ENCODE assay signal across 29 cellular contexts in genomic region chr9:107861075-107861474, GRCh38.
"Had no signal": no experiment of that assay in that cellular context is flagged by ENCODE, and none has a peak within 500 bp of the region (broad histone marks: within the 10 kb centered on the region; RNA-seq: fewer than 3 reads in every experiment).

No MANE protein-coding gene starts in this region.

- FAIRE-seq: islet of Langerhans, small intestine, urothelium cell line had no signal

- H3K36me3 ChIP-seq: ascending aorta, cardiac muscle cell, heart right ventricle, left lung, neutrophil, sigmoid colon, thoracic aorta had no signal

- H3K4me1 ChIP-seq: ascending aorta had no signal

- H3K36me3 Mint-ChIP-seq: activated naive CD4-positive, alpha-beta T cell treated with anti-CD3 and anti-CD28 coated beads, Interleukin-2, amount 10 ng/mL, durations not matched to agents 7 days and 5 days; activated naive CD8-positive, alpha-beta T cell treated with anti-CD3 and anti-CD28 coated beads, Interleukin-2, amount 10 ng/mL, durations not matched to agents 7 days and 5 days; brain; stimulated activated effector memory CD8-positive, alpha-beta T cell treated with anti-CD3 and anti-CD28 coated beads, Interleukin-12 subunit alpha, Interleukin-12 subunit beta, amount 100 ng/mL, for 72 hours had no signal

- H3K27ac ChIP-seq: ascending aorta, cardiac muscle cell, coronary artery, dorsolateral prefrontal cortex, heart right ventricle, left lung, sigmoid colon, thoracic aorta had no signal

- H3K9me3 ChIP-seq: neutrophil, sigmoid colon had no signal

- H3K4me3 ChIP-seq: ascending aorta, cardiac muscle cell, coronary artery, dorsolateral prefrontal cortex, heart right ventricle, left lung, sigmoid colon, thoracic aorta had no signal

- H3K27me3 Mint-ChIP-seq: activated naive CD4-positive, alpha-beta T cell treated with anti-CD3 and anti-CD28 coated beads, Interleukin-2, amount 10 ng/mL, durations not matched to agents 7 days and 5 days; activated naive CD8-positive, alpha-beta T cell treated with anti-CD3 and anti-CD28 coated beads, Interleukin-2, amount 10 ng/mL, durations not matched to agents 7 days and 5 days had no signal

- H3K27me3 ChIP-seq: ascending aorta, dorsolateral prefrontal cortex, heart right ventricle, left lung, neutrophil, sigmoid colon had no signal

- H3K9me3 Mint-ChIP-seq: activated naive CD4-positive, alpha-beta T cell treated with anti-CD3 and anti-CD28 coated beads, Interleukin-2, amount 10 ng/mL, durations not matched to agents 7 days and 5 days; stimulated activated effector memory CD8-positive, alpha-beta T cell treated with anti-CD3 and anti-CD28 coated beads, Interleukin-12 subunit alpha, Interleukin-12 subunit beta, amount 100 ng/mL, for 72 hours; stimulated activated naive CD8-positive, alpha-beta T cell treated with anti-CD3 and anti-CD28 coated beads, Interleukin-15, Interleukin-2, amounts not matched to agents 100 ng/mL and 50 ng/mL, for 24 hours had no signal

- H3K4me1 Mint-ChIP-seq: activated naive CD4-positive, alpha-beta T cell treated with anti-CD3 and anti-CD28 coated beads, Interleukin-2, amount 10 ng/mL, durations not matched to agents 7 days and 5 days; activated naive CD8-positive, alpha-beta T cell treated with anti-CD3 and anti-CD28 coated beads, Interleukin-2, amount 10 ng/mL, durations not matched to agents 7 days and 5 days; brain; stimulated activated effector memory CD8-positive, alpha-beta T cell treated with anti-CD3 and anti-CD28 coated beads, Interleukin-12 subunit alpha, Interleukin-12 subunit beta, amount 100 ng/mL, for 72 hours had no signal

- H3K27ac Mint-ChIP-seq: activated naive CD4-positive, alpha-beta T cell treated with anti-CD3 and anti-CD28 coated beads, Interleukin-2, amount 10 ng/mL, durations not matched to agents 7 days and 5 days; activated naive CD8-positive, alpha-beta T cell treated with anti-CD3 and anti-CD28 coated beads, Interleukin-2, amount 10 ng/mL, durations not matched to agents 7 days and 5 days; brain; nephron; stimulated activated effector memory CD8-positive, alpha-beta T cell treated with anti-CD3 and anti-CD28 coated beads, Interleukin-12 subunit alpha, Interleukin-12 subunit beta, amount 100 ng/mL, for 72 hours; stimulated activated naive CD8-positive, alpha-beta T cell treated with anti-CD3 and anti-CD28 coated beads, Interleukin-15, Interleukin-2, amounts not matched to agents 100 ng/mL and 50 ng/mL, for 24 hours had no signal

- H3K4me3 Mint-ChIP-seq: activated naive CD4-positive, alpha-beta T cell treated with anti-CD3 and anti-CD28 coated beads, Interleukin-2, amount 10 ng/mL, durations not matched to agents 7 days and 5 days; activated naive CD8-positive, alpha-beta T cell treated with anti-CD3 and anti-CD28 coated beads, Interleukin-2, amount 10 ng/mL, durations not matched to agents 7 days and 5 days; brain; nephron; stimulated activated effector memory CD8-positive, alpha-beta T cell treated with anti-CD3 and anti-CD28 coated beads, Interleukin-12 subunit alpha, Interleukin-12 subunit beta, amount 100 ng/mL, for 72 hours; stimulated activated naive CD8-positive, alpha-beta T cell treated with anti-CD3 and anti-CD28 coated beads, Interleukin-15, Interleukin-2, amounts not matched to agents 100 ng/mL and 50 ng/mL, for 24 hours had no signal

- ATAC-seq: activated CD4-positive, CD25-positive, alpha-beta regulatory T cell treated with anti-CD3 and anti-CD28 coated beads, Interleukin-2, amount 50 U/mL, for 24 hours; heart right ventricle; left lung; stimulated activated effector memory CD8-positive, alpha-beta T cell treated with anti-CD3 and anti-CD28 coated beads, Interleukin-12 subunit alpha, Interleukin-12 subunit beta, amount 100 ng/mL, for 72 hours had no signal

- DNase-seq: activated CD4-positive, alpha-beta T cell treated with anti-CD3 and anti-CD28 coated beads for 48 hours; activated CD4-positive, alpha-beta T cell treated with anti-CD3 and anti-CD28 coated beads, Interleukin-2, amount 50 U/mL, for 48 hours; activated CD8-positive, alpha-beta memory T cell treated with anti-CD3 and anti-CD28 coated beads for 24 hours; activated gamma-delta T cell; activated naive CD4-positive, alpha-beta T cell treated with anti-CD3 and anti-CD28 coated beads, Interleukin-2, amount 10 ng/mL, durations not matched to agents 7 days and 5 days; activated naive CD8-positive, alpha-beta T cell treated with anti-CD3 and anti-CD28 coated beads, Interleukin-2, amount 10 ng/mL, durations not matched to agents 7 days and 5 days; cerebellar nuclear complex; dorsolateral prefrontal cortex; effector memory CD4-positive, alpha-beta T cell; foreskin melanocyte; heart right ventricle; left lung; retina; sigmoid colon; small intestine; stimulated activated CD4-positive, alpha-beta T cell treated with anti-CD3 and anti-CD28 coated beads, Interleukin-4, amount 100 ng/mL, for 24 hours; trophoblast cell had no signal
